ENCODE assay signal across 18 cellular contexts in the genomic region with DNA sequence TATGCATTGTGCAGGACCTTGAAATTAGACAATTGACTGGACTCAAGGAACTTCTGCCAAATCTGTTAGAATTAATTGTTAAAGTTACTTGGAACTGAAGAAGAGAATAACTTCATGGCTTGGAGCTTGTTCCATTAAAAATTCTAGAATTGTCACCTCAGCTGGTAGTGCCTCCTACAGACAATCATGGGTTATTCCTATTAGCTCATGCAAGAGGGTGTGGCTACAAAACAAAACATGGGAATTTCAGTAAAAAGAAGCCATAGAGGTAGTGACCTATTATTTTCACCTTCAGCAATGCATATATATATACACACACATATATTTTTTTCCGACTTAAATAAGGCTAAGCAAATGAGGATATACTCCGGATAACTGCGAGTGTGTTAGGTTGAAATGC.
DNase-seq lines count a peak whose midpoint lies in the region; ATAC-seq and TF ChIP-seq lines count a peak whose summit lies in the region.
"Had no signal": no experiment of that assay in that cellular context is flagged by ENCODE, and none has a peak within 500 bp of the region (broad histone marks: within the 10 kb centered on the region; RNA-seq: fewer than 3 reads in every experiment).

No MANE protein-coding gene starts in this region.

- peaks cover 24% of the 10 kb centered on the region for H3K4me1 ChIP-seq in testis
- H3K4me1 ChIP-seq: BLaER1 treated with 17β-estradiol and CSF1 and Interleukin-3, amounts not matched to agents 10 nM and 100 nM had no signal

- CTCF ChIA-PET in WTC11 (lab: Charles Lee) = interaction anchor here (0.8 to 1.9 kb wide), 4 partner anchors 17 to 313 kb away, joined by 3 to 7 read pairs (median 4); no protein-coding TSS in a partner anchor

- H3K9me3 Mint-ChIP-seq in WTC11 (no peaks in the 10 kb centered on the region), osteocyte (ENCODE audit: unreplicated experiment) (no peaks in the 10 kb centered on the region)
- H3K9me3 Mint-ChIP-seq in stimulated activated naive CD8-positive, alpha-beta T cell treated with anti-CD3 and anti-CD28 coated beads, Interleukin-15, amount 100 ng/mL, for 72 hours = peaks cover 0 to 5% of the 10 kb centered on the region in 2 donors

- H3K9me3 ChIP-seq in testis = no peaks in the 10 kb centered on the region
- H3K9me3 ChIP-seq: BLaER1 treated with 17β-estradiol and CSF1 and Interleukin-3, amounts not matched to agents 10 nM and 100 nM had no signal

- H3K27ac Mint-ChIP-seq in WTC11 (no peak overlapping the region), osteocyte (ENCODE audit: unreplicated experiment) (no peak overlapping the region)
- H3K27ac Mint-ChIP-seq in stimulated activated naive CD8-positive, alpha-beta T cell treated with anti-CD3 and anti-CD28 coated beads, Interleukin-15, amount 100 ng/mL, for 72 hours = no peak overlapping the region
- H3K27ac Mint-ChIP-seq: B cell; CD8-positive, alpha-beta T cell; HFFc6 had no signal

- no peak for TF ChIP-seq CTCF in WTC11 (IDR thresholded peaks at IDR 0.05)
- peak; percentile 7 for TF ChIP-seq CTCF in epithelial cell of proximal tubule (conservative IDR thresholded peaks at IDR 0.05; ENCODE audit: low read depth, low read length)
- no peak for TF ChIP-seq CTCF in testis (IDR thresholded peaks at IDR 0.05)
- TF ChIP-seq CTCF in osteocyte (IDR thresholded peaks at IDR 0.05) = no peak
- TF ChIP-seq CTCF in GM13977 (IDR thresholded peaks at IDR 0.05; ENCODE audit: extremely low read depth, insufficient read depth, missing control alignments) = no peak

- intact Hi-C loops in testis (cut with DNase I; ENCODE audit: low total_unique reads) = no loop called here

- no peak for ATAC-seq in WTC11
- ATAC-seq in stimulated activated naive CD8-positive, alpha-beta T cell treated with anti-CD3 and anti-CD28 coated beads, Interleukin-15, amount 100 ng/mL, for 72 hours = no peak
- ATAC-seq: CD8-positive, alpha-beta T cell had no signal

- POLR2A ChIA-PET in WTC11 (lab: Charles Lee) = no interaction called here

- DNase-seq in NCI-H2171 treated with DMSO at 0.1 percent for 48 hours (lab: John Stamatoyannopoulos, UW) (peak; percentile 53), NCI-H2171 (lab: John Stamatoyannopoulos, UW) (no peak), WTC11 (ENCODE audit: low spot score) (no peak), epithelial cell of proximal tubule (ENCODE audit: low read depth) (no peak), testis (no peak), osteocyte (ENCODE audit: extremely low spot score, unreplicated experiment) (no peak), GM13977 (ENCODE audit: low spot score) (no peak)
- DNase-seq in stimulated activated naive CD8-positive, alpha-beta T cell treated with anti-CD3 and anti-CD28 coated beads, Interleukin-15, amount 100 ng/mL, for 72 hours = no peak
- DNase-seq: 8988T; Calu3; CD8-positive, alpha-beta T cell; DMS79 treated with DMSO at 0.1 percent for 48 hours; GF-D8; HCEC 1CT; HFFc6; IMR-90 had no signal

- H3K27me3 Mint-ChIP-seq in WTC11 (ENCODE audit: low read depth) = no peaks in the 10 kb centered on the region
- peaks cover 25% of the 10 kb centered on the region for H3K27me3 Mint-ChIP-seq in osteocyte (ENCODE audit: unreplicated experiment)
- H3K27me3 Mint-ChIP-seq in stimulated activated naive CD8-positive, alpha-beta T cell treated with anti-CD3 and anti-CD28 coated beads, Interleukin-15, amount 100 ng/mL, for 72 hours = no peaks in the 10 kb centered on the region
- H3K27me3 Mint-ChIP-seq: B cell had no signal

- H3K4me3 Mint-ChIP-seq in WTC11 (no peak overlapping the region), osteocyte (ENCODE audit: unreplicated experiment) (no peak overlapping the region)
- H3K4me3 Mint-ChIP-seq in stimulated activated naive CD8-positive, alpha-beta T cell treated with anti-CD3 and anti-CD28 coated beads, Interleukin-15, amount 100 ng/mL, for 72 hours = no peak overlapping the region
- H3K4me3 Mint-ChIP-seq: B cell; CD8-positive, alpha-beta T cell; HFFc6 had no signal

- peak overlapping the region; percentile 33 to 57 for H3K27ac ChIP-seq in testis
- H3K27ac ChIP-seq: BLaER1 treated with 17β-estradiol and CSF1 and Interleukin-3, amounts not matched to agents 10 nM and 100 nM had no signal

- TF ChIP-seq POLR2A in testis (IDR thresholded peaks at IDR 0.05) = no peak

- H3K4me3 ChIP-seq in epithelial cell of proximal tubule (ENCODE audit: low read depth, low read length) (no peak overlapping the region), testis (no peak overlapping the region)
- H3K4me3 ChIP-seq: BLaER1 treated with 17β-estradiol and CSF1 and Interleukin-3, amounts not matched to agents 10 nM and 100 nM had no signal

- WGBS in testis, 2 donors = 92 to 96% methylated on average over 3 of the region's 3 CpGs

- in situ Hi-C loops in GM13977 (cut with MboI; ENCODE audit: low pct_unique_long_range_greater_than_20kb, low sequenced_read_pairs, unreplicated experiment) = no loop called here

- H3K27me3 ChIP-seq in testis = no peaks in the 10 kb centered on the region
- H3K27me3 ChIP-seq: BLaER1 treated with 17β-estradiol and CSF1 and Interleukin-3, amounts not matched to agents 10 nM and 100 nM had no signal

- H3K36me3 Mint-ChIP-seq in WTC11 (no peaks in the 10 kb centered on the region), osteocyte (ENCODE audit: unreplicated experiment) (no peaks in the 10 kb centered on the region)
- H3K36me3 Mint-ChIP-seq: CD8-positive, alpha-beta T cell had no signal

- H3K36me3 ChIP-seq in testis (ENCODE audit: low read depth, missing control alignments) = no peaks in the 10 kb centered on the region
- H3K36me3 ChIP-seq: BLaER1 treated with 17β-estradiol and CSF1 and Interleukin-3, amounts not matched to agents 10 nM and 100 nM had no signal

- H3K4me1 Mint-ChIP-seq in WTC11 (peaks cover 38% of the 10 kb centered on the region), osteocyte (ENCODE audit: unreplicated experiment) (no peaks in the 10 kb centered on the region)
- H3K4me1 Mint-ChIP-seq in stimulated activated naive CD8-positive, alpha-beta T cell treated with anti-CD3 and anti-CD28 coated beads, Interleukin-15, amount 100 ng/mL, for 72 hours = no peaks in the 10 kb centered on the region
- H3K4me1 Mint-ChIP-seq: B cell had no signal

TF ChIP-seq in WTC11, 78 proteins besides CTCF, POLR2A, EP300 and RAD21:
- TF ChIP-seq ZNF317 (CRISPR knock-in tag; IDR thresholded peaks at IDR 0.05; ENCODE audit: borderline replicate concordance, low read depth) = 0 out of 2 replicates have a peak, but pooled peaks have one; percentile 54
- no peak for TF ChIP-seq ZBTB21 (CRISPR knock-in tag; IDR thresholded peaks at IDR 0.05; ENCODE audit: borderline replicate concordance)
TF ChIP-seq in WTC11: peak in this region for 1.
